Comparison of ENCODE assay signal across 1 cellular context in genomic region chr14:90383731-90384542, GRCh38.
TF ChIP-seq lines count a peak whose summit lies in the region.

No MANE protein-coding gene starts in this region.

TF ChIP-seq in WTC11, 78 proteins besides CTCF, POLR2A, EP300 and RAD21 (continued from another document):
- TF ChIP-seq ARID4B (CRISPR knock-in tag; IDR thresholded peaks at IDR 0.05; ENCODE audit: borderline replicate concordance) (no peak), SP1 (CRISPR knock-in tag; conservative IDR thresholded peaks at IDR 0.05) (no peak), SOX15 (CRISPR knock-in tag; IDR thresholded peaks at IDR 0.05) (no peak), GRHL2 (CRISPR knock-in tag; IDR thresholded peaks at IDR 0.05; ENCODE audit: insufficient replicate concordance, severe bottlenecking) (no peak), NR2C2 (CRISPR knock-in tag; IDR thresholded peaks at IDR 0.05) (no peak), CDX4 (CRISPR knock-in tag; IDR thresholded peaks at IDR 0.05; ENCODE audit: borderline replicate concordance) (no peak), CREB1 (CRISPR knock-in tag; IDR thresholded peaks at IDR 0.05) (no peak), MLX (CRISPR knock-in tag; IDR thresholded peaks at IDR 0.05) (no peak)
